Comparison of ENCODE assay signal across 28 cellular contexts in the genomic region with DNA sequence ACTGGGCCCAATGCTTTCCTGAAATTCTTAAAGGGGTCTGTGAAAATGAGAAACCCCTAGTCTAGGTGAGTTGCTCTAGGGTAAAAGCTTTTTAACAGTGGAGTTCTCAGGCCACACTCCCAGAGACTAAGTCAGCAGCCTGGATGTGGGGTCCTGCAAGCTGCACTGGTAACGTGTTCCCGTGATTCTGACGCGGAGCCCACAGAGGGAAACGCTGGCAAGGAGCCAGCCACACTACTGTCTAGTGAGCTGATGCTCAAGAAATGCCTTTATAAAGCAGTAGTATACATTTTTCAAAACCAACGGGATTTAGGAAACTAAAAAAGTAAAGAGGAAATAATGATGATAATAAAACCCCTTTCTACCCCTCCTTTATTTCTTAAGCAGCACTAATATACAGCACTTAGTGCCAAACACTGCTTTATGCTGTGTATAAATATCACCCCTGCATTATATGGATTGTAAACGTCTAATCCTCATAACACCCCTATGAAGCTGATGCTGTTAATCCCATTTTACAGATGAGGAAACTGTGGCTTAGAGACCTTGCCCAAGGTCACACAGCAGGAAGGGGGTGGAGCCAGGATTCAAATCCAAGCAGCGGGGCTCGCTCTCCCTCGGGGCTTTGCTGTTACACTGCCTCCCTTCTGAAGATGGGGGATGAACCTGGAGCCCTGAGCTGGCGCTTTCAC. TPM values are rescaled to one million over a fixed set of nuclear protein-coding genes. Genes with fewer than 3 reads are reported as not detected.
DNase-seq lines count a peak whose midpoint lies in the region; ATAC-seq, FAIRE-seq and TF ChIP-seq lines count a peak whose summit lies in the region.
"Had no signal": no experiment of that assay in that cellular context is flagged by ENCODE, and none has a peak within 500 bp of the region (broad histone marks: within the 10 kb centered on the region; RNA-seq: fewer than 3 reads in every experiment).

No MANE protein-coding gene starts in this region.

- no peak for TF ChIP-seq RAD21 in HepG2 (CRISPR knock-in tag; IDR thresholded peaks at IDR 0.05)
- no peak for TF ChIP-seq RAD21 in Ishikawa (IDR thresholded peaks at IDR 0.05; ENCODE audit: low read depth)

- H3K36me3 ChIP-seq in HepG2 (replicated peaks in 1 of 2; ENCODE audit: control insufficient read depth in 1 of 2, insufficient read depth in 2 of 2, low read length in 2 of 2): no peaks in the 10 kb centered on the region
- no peaks in the 10 kb centered on the region for H3K36me3 ChIP-seq in right lobe of liver
- H3K36me3 ChIP-seq in OCI-LY1 (ENCODE audit: insufficient read depth, low read length): no peaks in the 10 kb centered on the region
- no peaks in the 10 kb centered on the region for H3K36me3 ChIP-seq in spleen
- H3K36me3 ChIP-seq in PC-3 (ENCODE audit: low read depth, low read length): no peaks in the 10 kb centered on the region
- H3K36me3 ChIP-seq: SJSA1 had no signal

- no peak for TF ChIP-seq CTCF in HepG2 (CRISPR knock-in tag; IDR thresholded peaks at IDR 0.05)
- TF ChIP-seq CTCF in right lobe of liver (IDR thresholded peaks at IDR 0.05): no peak
- no peak for TF ChIP-seq CTCF in OCI-LY1 (IDR thresholded peaks at IDR 0.05; ENCODE audit: low read length)
- no peak for TF ChIP-seq CTCF in spleen (IDR thresholded peaks at IDR 0.05 in 8 of 11, conservative IDR thresholded peaks at IDR 0.05 in 3 of 11)
- TF ChIP-seq CTCF in PC-3 (conservative IDR thresholded peaks at IDR 0.05; ENCODE audit: low read depth, low read length): no peak
- no peak for TF ChIP-seq CTCF in HFFc6 (IDR thresholded peaks at IDR 0.05)

- no peaks in the 10 kb centered on the region for H3K79me2 ChIP-seq in HepG2 (ENCODE audit: insufficient read depth, low read length)
- no peaks in the 10 kb centered on the region for H3K79me2 ChIP-seq in OCI-LY1 (ENCODE audit: insufficient read depth, low read length)
- H3K79me2 ChIP-seq in PC-3 (ENCODE audit: low read length): no peaks in the 10 kb centered on the region

- no peak overlapping the region for H3K27ac Mint-ChIP-seq in HFFc6
- H3K27ac Mint-ChIP-seq: T-cell had no signal

- POLR2A ChIA-PET in HepG2 (lab: Yijun Ruan, JAX) (no interaction called here), PC-3 (lab: Charles Lee; ENCODE audit: unreplicated experiment) (no interaction called here)

- H4K20me1 ChIP-seq in HepG2 (ENCODE audit: insufficient read depth, low read length) (no peaks in the 10 kb centered on the region), OCI-LY1 (ENCODE audit: insufficient read depth, low read length) (no peaks in the 10 kb centered on the region), PC-3 (ENCODE audit: low read length) (no peaks in the 10 kb centered on the region)

- H3K4me2 ChIP-seq in HepG2 (ENCODE audit: low read depth, low read length) (no peak overlapping the region), OCI-LY1 (ENCODE audit: low read length) (peak overlapping the region; percentile 1; the same call in 1 of the 2 replicates), PC-3 (ENCODE audit: low read length) (no peak overlapping the region)
- H3K4me2 ChIP-seq: KMS-11 had no signal

- ATAC-seq in HepG2: no peak
- no peak for ATAC-seq in right lobe of liver
- ATAC-seq in PC-3: no peak
- ATAC-seq: T-cell had no signal

- in situ Hi-C loops in HepG2 (cut with HindIII; ENCODE audit: extremely low pct_ligation_motif_present, low pct_unique_long_range_greater_than_20kb): no loop called here

- H3K9me2 ChIP-seq in OCI-LY1 (ENCODE audit: low read depth, low read length) (no peaks in the 10 kb centered on the region), PC-3 (replicated peaks; ENCODE audit: low read length) (no peaks in the 10 kb centered on the region)

- CTCF ChIA-PET in HepG2 (lab: Yijun Ruan, JAX; ENCODE audit: low intra/inter-chr PET ratio, low total read pairs): no interaction called here
- CTCF ChIA-PET in PC-3 (lab: Charles Lee): no interaction called here

- H2AFZ ChIP-seq in HepG2 (ENCODE audit: low read length) (no peak overlapping the region), OCI-LY1 (ENCODE audit: low read length) (no peak overlapping the region), PC-3 (ENCODE audit: low read length) (no peak overlapping the region)
- H2AFZ ChIP-seq: GM23248 had no signal

- no peak overlapping the region for H3K4me3 Mint-ChIP-seq in HFFc6
- H3K4me3 Mint-ChIP-seq: T-cell had no signal

- no peaks in the 10 kb centered on the region for H3K9me3 ChIP-seq in HepG2 (ENCODE audit: low read length)
- H3K9me3 ChIP-seq in right lobe of liver: no peaks in the 10 kb centered on the region
- H3K9me3 ChIP-seq in OCI-LY1 (ENCODE audit: low read length): no peaks in the 10 kb centered on the region
- no peaks in the 10 kb centered on the region for H3K9me3 ChIP-seq in spleen
- no peaks in the 10 kb centered on the region for H3K9me3 ChIP-seq in PC-3 (ENCODE audit: low read length)
- H3K9me3 ChIP-seq: SJSA1 had no signal

- intact Hi-C loops in HepG2 (cut with micrococcal nuclease; ENCODE audit: unreplicated experiment) (no loop called here), right lobe of liver (cut with DNase I) (no loop called here), spleen (cut with DNase I; ENCODE audit: low total_unique reads) (no loop called here), PC-3 (cut with micrococcal nuclease) (no loop called here)

- H3F3A ChIP-seq in OCI-LY1 (ENCODE audit: insufficient read depth, low read length) (no peaks in the 10 kb centered on the region), PC-3 (ENCODE audit: low read length, unreplicated experiment) (no peaks in the 10 kb centered on the region)

- H3K36me3 Mint-ChIP-seq in HFFc6 (ENCODE audit: low read depth): no peaks in the 10 kb centered on the region
- H3K36me3 Mint-ChIP-seq: T-cell had no signal

- peaks cover 2 to 20% of the 10 kb centered on the region in 2 experiments; a peak in 2 of 5 replicates for H3K27me3 ChIP-seq in HepG2 (ENCODE audit: control insufficient read depth in 1 of 2, insufficient read depth in 2 of 2, low read length in 2 of 2)
- no peaks in the 10 kb centered on the region for H3K27me3 ChIP-seq in right lobe of liver
- H3K27me3 ChIP-seq in OCI-LY1 (ENCODE audit: insufficient read depth, low read length): no peaks in the 10 kb centered on the region
- H3K27me3 ChIP-seq in spleen (replicated peaks in 1 of 7): peaks cover 0 to 83% (median 6%) of the 10 kb centered on the region in 7 donors
- H3K27me3 ChIP-seq in PC-3 (ENCODE audit: low read length): peaks cover 63% of the 10 kb centered on the region

- no peaks in the 10 kb centered on the region for H3K4me1 ChIP-seq in HepG2 (ENCODE audit: insufficient read depth, low read length)
- H3K4me1 ChIP-seq in right lobe of liver: no peaks in the 10 kb centered on the region
- peaks cover 32% of the 10 kb centered on the region for H3K4me1 ChIP-seq in OCI-LY1 (ENCODE audit: insufficient read depth, low read length, severe bottlenecking)
- H3K4me1 ChIP-seq in spleen: no peaks in the 10 kb centered on the region
- no peaks in the 10 kb centered on the region; the same call in 1 of the 2 replicates for H3K4me1 ChIP-seq in PC-3 (ENCODE audit: insufficient read depth, low read length)
- H3K4me1 ChIP-seq: SJSA1 had no signal

- BruUV-seq in HepG2 (replicated peaks; lab: Mats Ljungman, UMichigan) (no TSS peak), PC-3 (replicated peaks; lab: Mats Ljungman, UMichigan) (no TSS peak)

- H3K4me3 ChIP-seq in HepG2 (replicated peaks in 1 of 3; ENCODE audit: insufficient read depth in 1 of 3, low read depth in 2 of 3, low read length in 3 of 3) (no peak overlapping the region), right lobe of liver (no peak overlapping the region), OCI-LY1 (ENCODE audit: low read depth, low read length, poor library complexity, severe bottlenecking) (no peak overlapping the region), spleen (no peak overlapping the region), PC-3 (ENCODE audit: low read length) (no peak overlapping the region)
- H3K4me3 ChIP-seq: GM23248, SJSA1 had no signal

- 7% methylated on average over 11 of the region's 11 CpGs for WGBS in HepG2 (ENCODE audit: low lambda C conversion rate)
- WGBS in right lobe of liver (ENCODE audit: insufficient coverage, low coverage, low lambda C conversion rate, missing lambda C conversion rate): 52% methylated on average over 10 of the region's 11 CpGs
- 60 to 74% (median 66%) methylated on average over 11 of the region's 11 CpGs for WGBS in spleen, 5 donors

- no peaks in the 10 kb centered on the region for H3K9me3 Mint-ChIP-seq in HFFc6
- H3K9me3 Mint-ChIP-seq: T-cell had no signal

- TF ChIP-seq EP300 in HepG2 (IDR thresholded peaks at IDR 0.05; ENCODE audit: low read depth in 2 of 2, low read length in 2 of 2) (no peak), HepG2 (CRISPR knock-in tag; IDR thresholded peaks at IDR 0.05; ENCODE audit: borderline replicate concordance) (no peak), Ishikawa (IDR thresholded peaks at IDR 0.05; ENCODE audit: borderline replicate concordance) (no peak)

- H3K4me1 Mint-ChIP-seq in HFFc6 (ENCODE audit: low read depth): peaks cover 3% of the 10 kb centered on the region; the same call in 1 of the 2 replicates
- H3K4me1 Mint-ChIP-seq: T-cell had no signal

- no peak for DNase-seq in HepG2 (ENCODE audit: low spot score)
- DNase-seq in right lobe of liver: no peak
- DNase-seq in spleen: peak; percentile 47
- no peak for DNase-seq in stimulated activated CD4-positive, alpha-beta T cell treated with anti-CD3 and anti-CD28 coated beads, Interleukin-15, amount 100 ng/mL, for 24 hours
- DNase-seq in PC-3: no peak
- DNase-seq in HFFc6: no peak
- DNase-seq: ACHN, Calu3, DMS53, GM23248, HCEC 1CT, NCI-H1092 treated with DMSO at 0.1 percent for 48 hours, NCI-H1436, NCI-H187, NCI-H2081 treated with DMSO at 0.1 percent for 48 hours, NCI-H446 treated with DMSO at 0.1 percent for 48 hours, NCI-H526, Right ventricle myocardium superior, RPMI8226, T-cell had no signal

- no peak for FAIRE-seq in HepG2 (lab: Jason Lieb, UNC)
- FAIRE-seq: G401.6 had no signal

- TF ChIP-seq POLR2A in HepG2 (IDR thresholded peaks at IDR 0.05; ENCODE audit: insufficient read depth in 1 of 2, low read depth in 2 of 2, low read length in 2 of 2) (no peak), right lobe of liver (IDR thresholded peaks at IDR 0.05) (no peak), spleen (IDR thresholded peaks at IDR 0.05) (no peak)

- H3K27ac ChIP-seq in HepG2 (ENCODE audit: extremely low read length, insufficient read depth, low read length) (no peak overlapping the region), right lobe of liver (no peak overlapping the region), OCI-LY1 (ENCODE audit: low read depth, low read length, poor library complexity, severe bottlenecking) (peak overlapping the region; percentile 84), spleen (no peak overlapping the region), PC-3 (ENCODE audit: low read length) (no peak overlapping the region)
- H3K27ac ChIP-seq: GM23248, KMS-11, SJSA1 had no signal

- no peak overlapping the region for H3K9ac ChIP-seq in HepG2 (ENCODE audit: insufficient read depth, low read depth, low read length)
- H3K9ac ChIP-seq in OCI-LY1 (ENCODE audit: low read length): no peak overlapping the region
- no peak overlapping the region for H3K9ac ChIP-seq in PC-3 (ENCODE audit: low read length)
- H3K9ac ChIP-seq: GM23248, KMS-11 had no signal

- H3K27me3 Mint-ChIP-seq in HFFc6 (ENCODE audit: insufficient read depth): peaks cover 24% of the 10 kb centered on the region

RNA-seq across cellular contexts. Expression of a gene that starts 25.0 kb away (rescaled TPM):
- total RNA-seq in HepG2 (2016; rRNA removed; fragmentation: Illumina TruSeq; extraction: Trizol) (not detected in 2 replicates), right lobe of liver (under 1 TPM in 4 of 6 experiments, not detected in 2; 0.07 to 0.43 (median 0.19) TPM), spleen (under 1 TPM in 5 of 7 donors, not detected in 2; 0.17 to 0.92 (median 0.47) TPM), PC-3 (2014; rRNA removed) (2.8 and 3.0 TPM in 2 replicates)
- total RNA-seq in HepG2 (2016; cell fraction: cytosol; rRNA removed; fragmentation: Illumina TruSeq; extraction: Trizol; ENCODE audit: low read depth): not detected in 2 replicates
- total RNA-seq in HepG2 (2016; cell fraction: insoluble cytoplasmic fraction; rRNA removed; fragmentation: Illumina TruSeq; extraction: Trizol): not detected in 2 replicates
- not detected in 2 replicates for total RNA-seq in HepG2 (2016; cell fraction: membrane; rRNA removed; fragmentation: Illumina TruSeq; extraction: Trizol)
- not detected in 2 replicates for total RNA-seq in HepG2 (2016; cell fraction: nucleus; rRNA removed; fragmentation: Illumina TruSeq; extraction: Trizol)
- polyA plus RNA-seq in HepG2 (2011; rRNA removed) (0.03 TPM in 1 of 2 replicates, not detected in the other), spleen (under 1 TPM in 2 of 3 donors, not detected in 1; 0.06 to 0.08 TPM)
- not detected in 2 replicates for polyA plus RNA-seq in HepG2 (2011; cell fraction: cytosol; rRNA removed)
- polyA plus RNA-seq in HepG2 (2011; cell fraction: nucleus; rRNA removed): not detected in 2 replicates
- polyA plus RNA-seq in HepG2 (2012): not detected in 2 replicates
- polyA plus RNA-seq in HepG2 (2016; cell fraction: cytosol; fragmentation: Illumina TruSeq; extraction: Trizol; ENCODE audit: low read depth): not detected in 2 replicates
- polyA plus RNA-seq in HepG2 (2016; cell fraction: insoluble cytoplasmic fraction; fragmentation: Illumina TruSeq; extraction: Trizol; ENCODE audit: low read depth): not detected in 2 replicates
- not detected in 2 replicates for polyA plus RNA-seq in HepG2 (2016; cell fraction: membrane; fragmentation: Illumina TruSeq; extraction: Trizol; ENCODE audit: low read depth)
- polyA plus RNA-seq in HepG2 (2016; cell fraction: nucleus; fragmentation: Illumina TruSeq; extraction: Trizol; ENCODE audit: insufficient read depth, low read depth): not detected in 2 replicates
- polyA minus RNA-seq in HepG2 (2011; rRNA and poly(A)+ RNA removed; ENCODE audit: low replicate concordance): 26.5 TPM in 1 of 2 replicates, not detected in the other
- 0.20 and 0.35 TPM in 2 replicates for polyA minus RNA-seq in HepG2 (2011; cell fraction: cytosol; rRNA and poly(A)+ RNA removed)
- polyA minus RNA-seq in HepG2 (2011; cell fraction: nucleus; rRNA and poly(A)+ RNA removed): 0.39 TPM in 1 of 2 replicates, not detected in the other
- total RNA-seq in HFFc6 (2021; fragmentation: NEBNext Ultra II Directional; extraction: Animal tissue kit (Norgen Biotek cat#: 25700)): under 1 TPM in 5 of 6 experiments, not detected in 1; 0.07 to 0.28 (median 0.21) TPM
- total RNA-seq: HT-29; SJSA1; T-helper 2 cell treated with Interferon-gamma antibody and Interleukin-4, amounts not matched to agents 100 ng/mL and 5 ng/mL, for 36 hours had no signal

RNA-seq across cellular contexts. Expression of a gene that starts 39.7 kb away (rescaled TPM):
- 0.07 and 0.18 TPM in 2 replicates for total RNA-seq in HepG2 (2016; rRNA removed; fragmentation: Illumina TruSeq; extraction: Trizol)
- total RNA-seq in HepG2 (2016; cell fraction: cytosol; rRNA removed; fragmentation: Illumina TruSeq; extraction: Trizol; ENCODE audit: low read depth): not detected in 2 replicates
- 0.06 TPM in 2 replicates for total RNA-seq in HepG2 (2016; cell fraction: insoluble cytoplasmic fraction; rRNA removed; fragmentation: Illumina TruSeq; extraction: Trizol)
- total RNA-seq in HepG2 (2016; cell fraction: membrane; rRNA removed; fragmentation: Illumina TruSeq; extraction: Trizol): not detected in 2 replicates
- 0.09 TPM in 1 of 2 replicates, not detected in the other for total RNA-seq in HepG2 (2016; cell fraction: nucleus; rRNA removed; fragmentation: Illumina TruSeq; extraction: Trizol)
- 0.01 and 0.09 TPM in 2 replicates for polyA plus RNA-seq in HepG2 (2011; rRNA removed)
- 0.01 and 0.08 TPM in 2 replicates for polyA plus RNA-seq in HepG2 (2011; cell fraction: cytosol; rRNA removed)
- 0.03 and 0.06 TPM in 2 replicates for polyA plus RNA-seq in HepG2 (2011; cell fraction: nucleus; rRNA removed)
- polyA plus RNA-seq in HepG2 (2012): 0.05 TPM in 1 of 2 replicates, not detected in the other
- polyA plus RNA-seq in HepG2 (2016; cell fraction: cytosol; fragmentation: Illumina TruSeq; extraction: Trizol; ENCODE audit: low read depth): not detected in 2 replicates
- not detected in 2 replicates for polyA plus RNA-seq in HepG2 (2016; cell fraction: insoluble cytoplasmic fraction; fragmentation: Illumina TruSeq; extraction: Trizol; ENCODE audit: low read depth)
- polyA plus RNA-seq in HepG2 (2016; cell fraction: membrane; fragmentation: Illumina TruSeq; extraction: Trizol; ENCODE audit: low read depth): not detected in 2 replicates
- 0.14 and 0.17 TPM in 2 replicates for polyA plus RNA-seq in HepG2 (2016; cell fraction: nucleus; fragmentation: Illumina TruSeq; extraction: Trizol; ENCODE audit: insufficient read depth, low read depth)
- 0.10 and 5.8 TPM in 2 replicates for polyA minus RNA-seq in HepG2 (2011; rRNA and poly(A)+ RNA removed; ENCODE audit: low replicate concordance)
- polyA minus RNA-seq in HepG2 (2011; cell fraction: cytosol; rRNA and poly(A)+ RNA removed): not detected in 2 replicates
- 0.13 TPM in 1 of 2 replicates, not detected in the other for polyA minus RNA-seq in HepG2 (2011; cell fraction: nucleus; rRNA and poly(A)+ RNA removed)
- not detected for total RNA-seq in right lobe of liver
- not detected for total RNA-seq in spleen
- polyA plus RNA-seq in spleen: under 1 TPM in 2 of 3 donors, not detected in 1; under 0.01 to 0.02 TPM
- total RNA-seq in PC-3 (2014; rRNA removed): 0.04 and 0.17 TPM in 2 replicates
- total RNA-seq in HFFc6 (2021; fragmentation: NEBNext Ultra II Directional; extraction: Animal tissue kit (Norgen Biotek cat#: 25700)): not detected
- total RNA-seq: HT-29; SJSA1; T-helper 2 cell treated with Interferon-gamma antibody and Interleukin-4, amounts not matched to agents 100 ng/mL and 5 ng/mL, for 36 hours had no signal
- polyA plus RNA-seq: BJ, GM23248 had no signal

RNA-seq across cellular contexts. Expression of a gene that starts 55.5 kb away (rescaled TPM):
- total RNA-seq in HepG2 (2016; rRNA removed; fragmentation: Illumina TruSeq; extraction: Trizol) (not detected in 2 replicates), right lobe of liver (1 to 10 TPM in 5 of 6 experiments, under 1 TPM in 1; 0.92 to 6.1 (median 1.5) TPM), spleen (1 to 10 TPM in 4 of 7 donors, under 1 TPM in 2, not detected in 1; 0.51 to 7.4 (median 1.5) TPM), PC-3 (2014; rRNA removed) (0.26 TPM in 1 of 2 replicates, not detected in the other)
- not detected in 2 replicates for total RNA-seq in HepG2 (2016; cell fraction: cytosol; rRNA removed; fragmentation: Illumina TruSeq; extraction: Trizol; ENCODE audit: low read depth)
- total RNA-seq in HepG2 (2016; cell fraction: insoluble cytoplasmic fraction; rRNA removed; fragmentation: Illumina TruSeq; extraction: Trizol): not detected in 2 replicates
- not detected in 2 replicates for total RNA-seq in HepG2 (2016; cell fraction: membrane; rRNA removed; fragmentation: Illumina TruSeq; extraction: Trizol)
- total RNA-seq in HepG2 (2016; cell fraction: nucleus; rRNA removed; fragmentation: Illumina TruSeq; extraction: Trizol): not detected in 2 replicates
- polyA plus RNA-seq in HepG2 (2011; rRNA removed) (0.12 and 0.17 TPM in 2 replicates), spleen (10 to 100 TPM in 1 of 3 donors, 1 to 10 TPM in 2; 1.3 to 10.6 (median 5.7) TPM)
- 0.12 and 0.31 TPM in 2 replicates for polyA plus RNA-seq in HepG2 (2011; cell fraction: cytosol; rRNA removed)
- polyA plus RNA-seq in HepG2 (2011; cell fraction: nucleus; rRNA removed): 0.12 and 0.23 TPM in 2 replicates
- polyA plus RNA-seq in HepG2 (2012): not detected in 2 replicates
- polyA plus RNA-seq in HepG2 (2016; cell fraction: cytosol; fragmentation: Illumina TruSeq; extraction: Trizol; ENCODE audit: low read depth): not detected in 2 replicates
- not detected in 2 replicates for polyA plus RNA-seq in HepG2 (2016; cell fraction: insoluble cytoplasmic fraction; fragmentation: Illumina TruSeq; extraction: Trizol; ENCODE audit: low read depth)
- polyA plus RNA-seq in HepG2 (2016; cell fraction: membrane; fragmentation: Illumina TruSeq; extraction: Trizol; ENCODE audit: low read depth): not detected in 2 replicates
- not detected in 2 replicates for polyA plus RNA-seq in HepG2 (2016; cell fraction: nucleus; fragmentation: Illumina TruSeq; extraction: Trizol; ENCODE audit: insufficient read depth, low read depth)
- 0.08 and 46.2 TPM in 2 replicates for polyA minus RNA-seq in HepG2 (2011; rRNA and poly(A)+ RNA removed; ENCODE audit: low replicate concordance)
- polyA minus RNA-seq in HepG2 (2011; cell fraction: cytosol; rRNA and poly(A)+ RNA removed): 1.5 and 3.3 TPM in 2 replicates
- 1.1 and 1.7 TPM in 2 replicates for polyA minus RNA-seq in HepG2 (2011; cell fraction: nucleus; rRNA and poly(A)+ RNA removed)
- total RNA-seq in HFFc6 (2021; fragmentation: NEBNext Ultra II Directional; extraction: Animal tissue kit (Norgen Biotek cat#: 25700)): under 1 TPM in 1 of 6 experiments, not detected in 5; 0.14 TPM
- total RNA-seq: HT-29; SJSA1; T-helper 2 cell treated with Interferon-gamma antibody and Interleukin-4, amounts not matched to agents 100 ng/mL and 5 ng/mL, for 36 hours had no signal
